Comparison of ENCODE assay signal across 8 cellular contexts in the genomic region with DNA sequence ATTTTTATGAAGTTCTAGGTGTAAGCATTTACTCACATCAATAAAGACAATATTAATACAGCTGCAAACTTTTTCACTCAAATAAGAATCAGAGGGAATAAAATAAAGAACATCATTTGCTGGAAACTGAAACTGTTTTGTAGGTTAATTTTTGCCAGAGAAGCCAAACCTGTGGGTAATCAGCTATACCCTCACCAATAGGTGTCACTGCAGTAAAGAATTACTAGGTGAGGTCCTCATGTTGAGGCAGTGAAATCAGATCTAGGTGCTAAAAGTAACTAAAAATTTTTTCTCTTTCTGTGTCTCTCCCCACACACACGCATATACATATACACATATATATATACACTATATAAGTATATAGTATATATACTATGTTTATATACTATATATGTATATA.
DNase-seq lines count a peak whose midpoint lies in the region; ATAC-seq and TF ChIP-seq lines count a peak whose summit lies in the region.

No MANE protein-coding gene starts in this region.

- no peaks in the 10 kb centered on the region for H3K4me1 ChIP-seq in PC-9 (replicated peaks; ENCODE audit: insufficient read depth)
- H3K4me1 ChIP-seq in effector memory CD4-positive, alpha-beta T cell (ENCODE audit: control insufficient read depth, insufficient read depth, low read length, poor library complexity, severe bottlenecking) = no peaks in the 10 kb centered on the region

- H3K4me2 ChIP-seq in PC-9 = no peak overlapping the region

- H3K9me3 Mint-ChIP-seq in activated CD4-positive, alpha-beta T cell treated with anti-CD3 and anti-CD28 coated beads for 36 hours (ENCODE audit: low read depth) = peaks cover 8% of the 10 kb centered on the region
- no peaks in the 10 kb centered on the region for H3K9me3 Mint-ChIP-seq in CD4-positive, alpha-beta T cell

- no peaks in the 10 kb centered on the region for H3K79me2 ChIP-seq in PC-9 (ENCODE audit: low read depth)

- H3K4me3 Mint-ChIP-seq in activated CD4-positive, alpha-beta T cell treated with anti-CD3 and anti-CD28 coated beads for 36 hours = no peak overlapping the region
- H3K4me3 Mint-ChIP-seq in CD4-positive, alpha-beta T cell = no peak overlapping the region

- H3K27me3 ChIP-seq in PC-9 (ENCODE audit: insufficient read depth, low read depth) = no peaks in the 10 kb centered on the region
- no peaks in the 10 kb centered on the region for H3K27me3 ChIP-seq in effector memory CD4-positive, alpha-beta T cell (replicated peaks; ENCODE audit: control insufficient read depth, insufficient read depth, low read length, poor library complexity, severe bottlenecking)
- no peaks in the 10 kb centered on the region for H3K27me3 ChIP-seq in CD4-positive, alpha-beta T cell (ENCODE audit: control insufficient read depth, insufficient read depth, low read length)

- H3K4me3 ChIP-seq in PC-9 = no peak overlapping the region
- H3K4me3 ChIP-seq in effector memory CD4-positive, alpha-beta T cell (ENCODE audit: insufficient read depth, low read depth, low read length, poor library complexity, severe bottlenecking) = no peak overlapping the region

- H3K9me3 ChIP-seq in PC-9 (ENCODE audit: insufficient read depth, low read depth) = no peaks in the 10 kb centered on the region
- H3K9me3 ChIP-seq in effector memory CD4-positive, alpha-beta T cell (ENCODE audit: control insufficient read depth, low read length) = no peaks in the 10 kb centered on the region
- no peaks in the 10 kb centered on the region for H3K9me3 ChIP-seq in CD4-positive, alpha-beta T cell (ENCODE audit: control insufficient read depth, low read length)

- BruUV-seq in PC-9 (replicated peaks; lab: Mats Ljungman, UMichigan) = no TSS peak

- no peak overlapping the region for H3K27ac ChIP-seq in PC-9
- no peak overlapping the region for H3K27ac ChIP-seq in effector memory CD4-positive, alpha-beta T cell (ENCODE audit: insufficient read depth, low read length, poor library complexity, severe bottlenecking)
- no peak overlapping the region for H3K27ac ChIP-seq in CD4-positive, alpha-beta T cell (ENCODE audit: low read depth, low read length)

- H3K36me3 Mint-ChIP-seq in activated CD4-positive, alpha-beta T cell treated with anti-CD3 and anti-CD28 coated beads for 36 hours (ENCODE audit: low read depth) = no peaks in the 10 kb centered on the region
- H3K36me3 Mint-ChIP-seq in CD4-positive, alpha-beta T cell (ENCODE audit: low read depth) = no peaks in the 10 kb centered on the region

- intact Hi-C loops in PC-9 (cut with micrococcal nuclease; ENCODE audit: unreplicated experiment) = no loop called here
- intact Hi-C loops in activated CD4-positive, alpha-beta T cell treated with anti-CD3 and anti-CD28 coated beads for 36 hours (cut with DNase I, micrococcal nuclease) = no loop called here
- intact Hi-C loops in CD4-positive, alpha-beta T cell (cut with DNase I, micrococcal nuclease) = no loop called here

- ATAC-seq in HG02852 (IDR thresholded peaks at IDR 0.05; ENCODE audit: unreplicated experiment) (peak; percentile 62), left lobe of liver (peak; percentile 70)
- no peak for ATAC-seq in activated CD4-positive, alpha-beta T cell treated with anti-CD3 and anti-CD28 coated beads for 36 hours
- ATAC-seq in CD4-positive, alpha-beta T cell (ENCODE audit: poor library complexity) = no peak

- peak; percentile 47 for TF ChIP-seq CTCF in PC-9 (conservative IDR thresholded peaks at IDR 0.05)
- TF ChIP-seq CTCF in CD4-positive, alpha-beta T cell (IDR thresholded peaks at IDR 0.05) = no peak

- no peaks in the 10 kb centered on the region for H3K36me3 ChIP-seq in PC-9 (ENCODE audit: low read depth)
- no peaks in the 10 kb centered on the region for H3K36me3 ChIP-seq in effector memory CD4-positive, alpha-beta T cell (ENCODE audit: control insufficient read depth, insufficient read depth, low read length)

- H3K4me1 Mint-ChIP-seq in activated CD4-positive, alpha-beta T cell treated with anti-CD3 and anti-CD28 coated beads for 36 hours = no peaks in the 10 kb centered on the region
- no peaks in the 10 kb centered on the region for H3K4me1 Mint-ChIP-seq in CD4-positive, alpha-beta T cell (ENCODE audit: low read depth)

- no peak overlapping the region for H3K27ac Mint-ChIP-seq in activated CD4-positive, alpha-beta T cell treated with anti-CD3 and anti-CD28 coated beads for 36 hours
- H3K27ac Mint-ChIP-seq in CD4-positive, alpha-beta T cell = no peak overlapping the region

- POLR2A ChIA-PET in PC-9 (lab: Charles Lee; ENCODE audit: unreplicated experiment) = no interaction called here
- POLR2A ChIA-PET in activated CD4-positive, alpha-beta T cell treated with anti-CD3 and anti-CD28 coated beads for 36 hours (lab: Charles Lee) = no interaction called here
- POLR2A ChIA-PET in CD4-positive, alpha-beta T cell (lab: Charles Lee) = no interaction called here

- peak; percentile 3 to 17 for DNase-seq in SHP77 (lab: John Stamatoyannopoulos, UW)
- DNase-seq in SHP77 treated with DMSO at 0.1 percent for 48 hours (lab: John Stamatoyannopoulos, UW) = no peak
- no peak for DNase-seq in PC-9
- no peak for DNase-seq in left lobe of liver (ENCODE audit: low spot score)
- DNase-seq in effector memory CD4-positive, alpha-beta T cell = no peak
- no peak for DNase-seq in activated CD4-positive, alpha-beta T cell treated with anti-CD3 and anti-CD28 coated beads for 36 hours
- DNase-seq in CD4-positive, alpha-beta T cell = no peak

- CTCF ChIA-PET in PC-9 (lab: Charles Lee) = no interaction called here
- CTCF ChIA-PET in activated CD4-positive, alpha-beta T cell treated with anti-CD3 and anti-CD28 coated beads for 36 hours (lab: Charles Lee) = no interaction called here
- CTCF ChIA-PET in CD4-positive, alpha-beta T cell (lab: Charles Lee) = no interaction called here

- no peak overlapping the region for H2AFZ ChIP-seq in PC-9

- no peaks in the 10 kb centered on the region for H3K27me3 Mint-ChIP-seq in activated CD4-positive, alpha-beta T cell treated with anti-CD3 and anti-CD28 coated beads for 36 hours
- no peaks in the 10 kb centered on the region for H3K27me3 Mint-ChIP-seq in CD4-positive, alpha-beta T cell

- H3K9me2 ChIP-seq in PC-9 (ENCODE audit: insufficient read depth) = no peaks in the 10 kb centered on the region

- no peaks in the 10 kb centered on the region for H4K20me1 ChIP-seq in PC-9 (ENCODE audit: insufficient read depth)

- no peaks in the 10 kb centered on the region for H3F3A ChIP-seq in PC-9 (ENCODE audit: insufficient read depth, low read depth)

Comparison
In these comparisons a context has a peak if more than half of its experiments do, and no peak if none do; other contexts are left out.
1. DNase-seq: peak in SHP77 (2 of 2); none in SHP77 treated with DMSO at 0.1 percent for 48 hours (single experiment), PC-9 (0 of 2), left lobe of liver (single experiment), effector memory CD4-positive, alpha-beta T cell (0 of 3), activated CD4-positive, alpha-beta T cell treated with anti-CD3 and anti-CD28 coated beads for 36 hours (single experiment) and CD4-positive, alpha-beta T cell (0 of 10).
2. ATAC-seq: peak in HG02852 (single experiment) and left lobe of liver (single experiment); none in activated CD4-positive, alpha-beta T cell treated with anti-CD3 and anti-CD28 coated beads for 36 hours (single experiment) and CD4-positive, alpha-beta T cell (single experiment).